ENCODE assay signal across 10 cellular contexts in the genomic region with DNA sequence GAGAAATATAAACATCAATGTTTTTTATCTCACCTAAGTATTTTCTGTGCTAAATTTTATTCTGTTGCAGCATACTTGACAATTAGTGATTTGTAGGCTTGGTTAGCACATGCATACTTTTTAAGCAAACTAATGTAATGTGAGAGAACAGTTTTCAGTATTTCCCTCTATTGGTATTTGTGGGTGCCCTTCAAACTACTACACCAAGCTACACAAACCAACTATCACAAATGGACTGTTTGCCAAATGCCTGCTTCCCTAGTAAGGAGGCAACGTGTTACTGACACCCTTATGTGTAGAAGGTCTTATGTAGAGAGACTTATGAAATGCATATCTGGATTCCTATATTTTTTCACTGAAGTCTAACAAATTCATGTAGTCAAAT.
A peak's percentile ranks its signal among the peaks of the same experiment; 100 is the strongest.
DNase-seq lines count a peak whose midpoint lies in the region; ATAC-seq and TF ChIP-seq lines count a peak whose summit lies in the region.
"Had no signal": no experiment of that assay in that cellular context is flagged by ENCODE, and none has a peak within 500 bp of the region (broad histone marks: within the 10 kb centered on the region; RNA-seq: fewer than 3 reads in every experiment).

No MANE protein-coding gene starts in this region.

- no peaks in the 10 kb centered on the region for H3K4me1 ChIP-seq in mucosa of descending colon (ENCODE audit: low read depth)

- H3K9me3 ChIP-seq in mucosa of descending colon: no peaks in the 10 kb centered on the region

- H3K4me3 ChIP-seq in mucosa of descending colon: no peak overlapping the region
- H3K4me3 ChIP-seq: lung had no signal

- no peak for TF ChIP-seq CTCF in mucosa of descending colon (IDR thresholded peaks at IDR 0.05)

- no peaks in the 10 kb centered on the region for H3K27me3 Mint-ChIP-seq in stimulated activated memory B cell treated with anti-CD40 and anti-IgM and Interleukin-4, amounts not matched to agents 10 μg/mL and 1 μg/mL and 100 μg/mL, for 72 hours

- DNase-seq in LHCN-M2 (ENCODE audit: low read depth) (peak; percentile 46), COLO829 (ENCODE audit: low spot score) (no peak), mucosa of descending colon (no peak), amygdala (lab: John Stamatoyannopoulos, UW) (no peak)
- DNase-seq: activated naive CD4-positive, alpha-beta T cell treated with anti-CD3 and anti-CD28 coated beads for 36 hours; NCI-H345 had no signal

- H3K27ac Mint-ChIP-seq in stimulated activated memory B cell treated with anti-CD40 and anti-IgM and Interleukin-4, amounts not matched to agents 10 μg/mL and 1 μg/mL and 100 μg/mL, for 72 hours: peak overlapping the region; percentile 94
- H3K27ac Mint-ChIP-seq: activated naive CD4-positive, alpha-beta T cell treated with anti-CD3 and anti-CD28 coated beads for 36 hours had no signal

- ATAC-seq in GM19372 (IDR thresholded peaks at IDR 0.05; ENCODE audit: low read depth, unreplicated experiment) (peak; percentile 28), HG02852 (IDR thresholded peaks at IDR 0.05; ENCODE audit: unreplicated experiment) (peak; percentile 30), mucosa of descending colon (no peak)
- ATAC-seq in stimulated activated memory B cell treated with anti-CD40 and anti-IgM and Interleukin-4, amounts not matched to agents 10 μg/mL and 1 μg/mL and 100 μg/mL, for 72 hours: peak; percentile 55

- H3K36me3 ChIP-seq in mucosa of descending colon (ENCODE audit: low read depth): no peaks in the 10 kb centered on the region

- no peaks in the 10 kb centered on the region for H3K9me3 Mint-ChIP-seq in stimulated activated memory B cell treated with anti-CD40 and anti-IgM and Interleukin-4, amounts not matched to agents 10 μg/mL and 1 μg/mL and 100 μg/mL, for 72 hours
- H3K9me3 Mint-ChIP-seq: activated naive CD4-positive, alpha-beta T cell treated with anti-CD3 and anti-CD28 coated beads for 36 hours had no signal

- H3K4me3 Mint-ChIP-seq in stimulated activated memory B cell treated with anti-CD40 and anti-IgM and Interleukin-4, amounts not matched to agents 10 μg/mL and 1 μg/mL and 100 μg/mL, for 72 hours: peak overlapping the region; percentile 56
- H3K4me3 Mint-ChIP-seq: activated naive CD4-positive, alpha-beta T cell treated with anti-CD3 and anti-CD28 coated beads for 36 hours had no signal

- peaks cover 40% of the 10 kb centered on the region for H3K4me1 Mint-ChIP-seq in stimulated activated memory B cell treated with anti-CD40 and anti-IgM and Interleukin-4, amounts not matched to agents 10 μg/mL and 1 μg/mL and 100 μg/mL, for 72 hours

- intact Hi-C loops in mucosa of descending colon (cut with DNase I, micrococcal nuclease): no loop called here

- H3K36me3 Mint-ChIP-seq in stimulated activated memory B cell treated with anti-CD40 and anti-IgM and Interleukin-4, amounts not matched to agents 10 μg/mL and 1 μg/mL and 100 μg/mL, for 72 hours: peaks cover 10% of the 10 kb centered on the region
